In the genomic region with DNA sequence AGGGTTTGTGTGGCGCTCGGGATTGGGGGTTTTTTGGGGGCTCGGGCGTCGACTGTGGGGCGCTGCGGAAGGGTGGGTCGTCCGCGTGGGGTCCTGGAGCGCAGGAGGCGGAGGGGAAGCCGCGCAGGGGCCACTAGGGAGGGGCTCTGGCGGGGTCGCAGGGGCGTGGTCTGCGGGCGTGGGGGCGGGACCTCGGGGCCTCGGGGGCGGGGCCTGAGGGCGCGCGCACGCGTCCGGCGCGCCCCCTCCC, we compare ENCODE assay signal across 8 cellular contexts. TPM values are rescaled to one million over a fixed set of nuclear protein-coding genes. Genes with fewer than 3 reads are reported as not detected.
A peak's percentile ranks its signal among the peaks of the same experiment; 100 is the strongest.
DNase-seq lines count a peak whose midpoint lies in the region; TF ChIP-seq lines count a peak whose summit lies in the region.
"Not testable (repeated sequence)": the region's sequence is repeated elsewhere in the genome, so short reads cannot be mapped to it uniquely, and the experiment has no call there.

Gene EPN2, plus strand, starts transcription at position 228 of the 250 bp plus-strand sequence. CDS start 45,754 bp downstream, outside the sequence.

- peaks cover 14% of the 10 kb centered on the region for H3K4me1 ChIP-seq in ES-I3 (ENCODE audit: insufficient read depth, low read length)
- peaks cover 11% of the 10 kb centered on the region for H3K4me1 ChIP-seq in mononuclear cell (ENCODE audit: insufficient read depth, low read length)

- not testable (repeated sequence) for H3K27me3 Mint-ChIP-seq in activated CD4-positive, alpha-beta memory T cell treated with anti-CD3 and anti-CD28 coated beads for 36 hours; MCF 10A (ENCODE audit: insufficient read depth, unreplicated experiment)

- intact Hi-C loops in activated CD4-positive, alpha-beta memory T cell treated with anti-CD3 and anti-CD28 coated beads for 36 hours (cut with micrococcal nuclease); MCF 10A (cut with micrococcal nuclease): not testable (repeated sequence)

- POLR2A ChIA-PET in activated CD4-positive, alpha-beta memory T cell treated with anti-CD3 and anti-CD28 coated beads for 36 hours (lab: Charles Lee), result not testable (repeated sequence)
- POLR2A ChIA-PET in MCF 10A (lab: Yijun Ruan, JAX), result interaction anchor here (2.5 kb wide), 1 partner anchor 10 kb away, joined by 13 read pairs; no protein-coding TSS in a partner anchor

- not testable (repeated sequence) for H3K4me1 Mint-ChIP-seq in activated CD4-positive, alpha-beta memory T cell treated with anti-CD3 and anti-CD28 coated beads for 36 hours (ENCODE audit: low read depth)
- peaks cover 18% of the 10 kb centered on the region for H3K4me1 Mint-ChIP-seq in MCF 10A (ENCODE audit: insufficient read depth, unreplicated experiment)

- not testable (repeated sequence) for TF ChIP-seq CTCF in MCF 10A (IDR thresholded peaks at IDR 0.05; ENCODE audit: unreplicated experiment)

- H3K36me3 Mint-ChIP-seq in activated CD4-positive, alpha-beta memory T cell treated with anti-CD3 and anti-CD28 coated beads for 36 hours; MCF 10A (ENCODE audit: insufficient read depth, unreplicated experiment): not testable (repeated sequence)

- peak within 1 kb of the TSS; percentile 94 for H3K9ac ChIP-seq in ES-I3 (ENCODE audit: low read depth, low read length)

- DNase-seq in LoVo (ENCODE audit: low spot score) (peak; percentile 63), MCF 10A (ENCODE audit: unreplicated experiment) (peak; percentile 48), glomerular visceral epithelial cell (ENCODE audit: extremely low spot score) (peak; percentile 54), ureter (ENCODE audit: low spot score) (peak; percentile 62)
- DNase-seq in activated CD4-positive, alpha-beta memory T cell treated with anti-CD3 and anti-CD28 coated beads for 36 hours, result peak; percentile 66
- DNase-seq in stimulated activated CD4-positive, alpha-beta T cell treated with anti-CD3 and anti-CD28 coated beads, Interleukin-12 subunit alpha, Interleukin-12 subunit beta, amount 100 ng/mL, for 4 hours, result peak; percentile 63

- not testable (repeated sequence) for H3K27ac Mint-ChIP-seq in activated CD4-positive, alpha-beta memory T cell treated with anti-CD3 and anti-CD28 coated beads for 36 hours
- H3K27ac Mint-ChIP-seq in MCF 10A (ENCODE audit: low read depth, unreplicated experiment), result peak within 1 kb of the TSS; percentile 73

- H3K4me3 ChIP-seq in mononuclear cell (ENCODE audit: low read length), result peak within 1 kb of the TSS; percentile 57

- CTCF ChIA-PET in activated CD4-positive, alpha-beta memory T cell treated with anti-CD3 and anti-CD28 coated beads for 36 hours (lab: Charles Lee); MCF 10A (lab: Yijun Ruan, JAX): not testable (repeated sequence)

- H3K4me3 Mint-ChIP-seq in activated CD4-positive, alpha-beta memory T cell treated with anti-CD3 and anti-CD28 coated beads for 36 hours, result peak within 1 kb of the TSS; percentile 82
- peak within 1 kb of the TSS; percentile 90 for H3K4me3 Mint-ChIP-seq in MCF 10A (ENCODE audit: unreplicated experiment)

- H3K9me3 ChIP-seq in ES-I3 (ENCODE audit: control insufficient read depth, insufficient read depth, low read length); mononuclear cell (ENCODE audit: low read depth, low read length): not testable (repeated sequence)

- not testable (repeated sequence) for H3K9me3 Mint-ChIP-seq in activated CD4-positive, alpha-beta memory T cell treated with anti-CD3 and anti-CD28 coated beads for 36 hours; MCF 10A (ENCODE audit: unreplicated experiment)

- peaks cover 16% of the 10 kb centered on the region for H3K27me3 ChIP-seq in mononuclear cell (ENCODE audit: insufficient read depth, low read length)

- H3K36me3 ChIP-seq in ES-I3 (ENCODE audit: insufficient read depth, low read length), result not testable (repeated sequence)

- not testable (repeated sequence) for BruUV-seq in MCF 10A (replicated peaks; lab: Mats Ljungman, UMichigan)

RNA-seq across cellular contexts. Expression of gene EPN2, which starts in this region (rescaled TPM):
- total RNA-seq in activated CD4-positive, alpha-beta memory T cell treated with anti-CD3 and anti-CD28 coated beads for 36 hours, result 10 to 100 TPM in 1 of 2 experiments, 1 to 10 TPM in 1; 9.0 to 12.0 TPM
- total RNA-seq in MCF 10A (2022), result 35.1 and 36.8 TPM in 2 replicates
- 8.4 TPM for total RNA-seq in mononuclear cell
- total RNA-seq in ureter, result 63.9 TPM

Comparison
In these comparisons a context has a peak if more than half of its experiments do, and no peak if none do; other contexts are left out.
1. Peak in every context shown above with its lines: DNase-seq and H3K4me3 ChIP-seq.